In genomic region chr4:26319467-26320158, GRCh38 we compare ENCODE assay signal across 8 cellular contexts. TPM values are rescaled to one million over a fixed set of nuclear protein-coding genes. Genes with fewer than 3 reads are reported as not detected.
A peak's percentile ranks its signal among the peaks of the same experiment; 100 is the strongest.
DNase-seq lines count a peak whose midpoint lies in the region; ATAC-seq and TF ChIP-seq lines count a peak whose summit lies in the region.

No MANE protein-coding gene starts in this region.

- peak overlapping the region; percentile 83 for H2BK5ac ChIP-seq in IMR-90 (ENCODE audit: low read depth, low read length, poor library complexity, severe bottlenecking)

- 0 out of 2 replicates have a peak, but pooled peaks cover 3% of the 10 kb centered on the region for H3K9me1 ChIP-seq in IMR-90 (ENCODE audit: insufficient read depth, low read length)

- H3K9me3 ChIP-seq in IMR-90 (ENCODE audit: control insufficient read depth, insufficient read depth, low read length) (no peaks in the 10 kb centered on the region; the same call in 1 of the 2 replicates), OCI-LY7 (ENCODE audit: low read length) (0 out of 2 replicates have a peak, but pooled peaks cover 6% of the 10 kb centered on the region), mucosa of descending colon (peaks cover 13% of the 10 kb centered on the region)

- no peaks in the 10 kb centered on the region for H3K9me2 ChIP-seq in OCI-LY7 (ENCODE audit: insufficient read depth, low read length)

- H3K4ac ChIP-seq in IMR-90 (ENCODE audit: low read depth, low read length) = peak overlapping the region; percentile 78

- TF ChIP-seq CTCF in IMR-90 (conservative IDR thresholded peaks at IDR 0.05; ENCODE audit: low read depth, low read length) (peak; percentile 27), OCI-LY7 (conservative IDR thresholded peaks at IDR 0.05; ENCODE audit: low read length) (0 out of 2 replicates have a peak, but pooled peaks have one; percentile 28), mucosa of descending colon (IDR thresholded peaks at IDR 0.05) (no peak)

- H2BK120ac ChIP-seq in IMR-90 (ENCODE audit: low read depth, low read length) = peak overlapping the region; percentile 22

- H3K36me3 ChIP-seq in IMR-90 (ENCODE audit: control insufficient read depth, insufficient read depth, low read length) (no peaks in the 10 kb centered on the region), OCI-LY7 (ENCODE audit: insufficient read depth, low read length) (no peaks in the 10 kb centered on the region), mucosa of descending colon (ENCODE audit: low read depth) (no peaks in the 10 kb centered on the region)

- H3K9ac ChIP-seq in IMR-90 (ENCODE audit: low read depth, low read length) = peak overlapping the region; percentile 73

- TF ChIP-seq RAD21 in IMR-90 (IDR thresholded peaks at IDR 0.05; ENCODE audit: low read length) = peak; percentile 32; the same call in 1 of the 2 replicates

- H3K4me1 ChIP-seq in IMR-90 (ENCODE audit: control insufficient read depth, insufficient read depth, low read length) (no peaks in the 10 kb centered on the region), OCI-LY7 (ENCODE audit: insufficient read depth, low read length, poor library complexity, severe bottlenecking) (peaks cover 15% of the 10 kb centered on the region), mucosa of descending colon (ENCODE audit: low read depth) (no peaks in the 10 kb centered on the region)

- peak overlapping the region; percentile 5; the same call in 1 of the 2 replicates for H2BK20ac ChIP-seq in IMR-90 (ENCODE audit: low read depth, low read length)

- WGBS in IMR-90 (ENCODE audit: extremely low coverage in 2 of 2, insufficient read length in 1 of 2), 2 experiments = 0% methylated on average over 15 of the region's 60 CpGs; no CpG with 5 or more reads in 1 of the 2 experiments

- H2AFZ ChIP-seq in IMR-90 (replicated peaks; ENCODE audit: low read length, poor library complexity) (peak overlapping the region; percentile 93), OCI-LY7 (ENCODE audit: low read length) (peak overlapping the region; percentile 85; the same call in 1 of the 2 replicates)

- POLR2A ChIA-PET in IMR-90 (lab: Charles Lee; ENCODE audit: unreplicated experiment) (interaction anchor here (0.6 to 1.1 kb wide), 4 partner anchors 121 to 143 kb away, joined by 3 to 11 read pairs (median 5); no protein-coding TSS in a partner anchor), OCI-LY7 (lab: Charles Lee) (interaction anchor here (0.5 to 1.1 kb wide), 6 partner anchors 8 to 880 kb away, joined by 3 to 4 read pairs (median 3); no protein-coding TSS in a partner anchor)

- H3K27ac ChIP-seq in IMR-90 (ENCODE audit: insufficient read depth, low read length) (peak overlapping the region; percentile 74), OCI-LY7 (ENCODE audit: low read depth, low read length, poor library complexity, severe bottlenecking) (peak overlapping the region; percentile 82), epithelial cell of prostate (peak overlapping the region; percentile 93)

- H3K18ac ChIP-seq in IMR-90 (ENCODE audit: low read depth, low read length) = peak overlapping the region; percentile 15

- BruUV-seq in IMR-90 (replicated peaks; lab: Mats Ljungman, UMichigan) = no TSS peak
- BruUV-seq in OCI-LY7 (replicated peaks; lab: Mats Ljungman, UMichigan) = no TSS peak

- H2AK5ac ChIP-seq in IMR-90 (ENCODE audit: low read depth, low read length) = peak overlapping the region; percentile 62

- no peaks in the 10 kb centered on the region for H3K27me3 ChIP-seq in IMR-90 (ENCODE audit: control insufficient read depth, insufficient read depth, low read length)

- ATAC-seq in GM21529 (IDR thresholded peaks at IDR 0.05; ENCODE audit: unreplicated experiment) (peak; percentile 72), IMR-90 (ENCODE audit: low read depth) (peak; percentile 69), mucosa of descending colon (peak; percentile 89)

- H3K4me2 ChIP-seq in IMR-90 (ENCODE audit: low read depth, low read length) (peak overlapping the region; percentile 78), OCI-LY7 (ENCODE audit: low read length) (peak overlapping the region; percentile 84)

- H3K4me3 ChIP-seq in IMR-90 (ENCODE audit: insufficient read depth, low read depth, low read length) (peak overlapping the region; percentile 100), OCI-LY7 (ENCODE audit: low read depth, low read length, poor library complexity, severe bottlenecking) (peak overlapping the region; percentile 96), mucosa of descending colon (peak overlapping the region; percentile 43)

- peak overlapping the region; percentile 7; the same call in 1 of the 2 replicates for H4K5ac ChIP-seq in IMR-90 (ENCODE audit: low read depth, low read length)

- intact Hi-C loops in IMR-90 (cut with micrococcal nuclease) (loop anchor here (1.0 to 10.0 kb wide), 9 partner anchors 82 to 545 kb away; partner anchors contain the start of gene STIM2), OCI-LY7 (cut with micrococcal nuclease; ENCODE audit: unreplicated experiment) (loop anchor here (5.0 to 10.0 kb wide), 8 partner anchors 263 to 1085 kb away; partner anchors contain the start of genes PI4K2B, SMIM20 and TBC1D19), mucosa of descending colon (cut with DNase I, micrococcal nuclease) (loop anchor here (10.0 kb wide), 2 partner anchors 75 to 235 kb away; no protein-coding TSS in a partner anchor)

- peak overlapping the region; percentile 6 for H3K14ac ChIP-seq in IMR-90 (replicated peaks; ENCODE audit: low read depth, low read length)

- peak overlapping the region; percentile 65; the same call in 1 of the 2 replicates for H4K91ac ChIP-seq in IMR-90 (ENCODE audit: insufficient read depth, low read depth, low read length)

- dilution Hi-C loops in IMR-90 (cut with HindIII; ENCODE audit: low sequenced_read_pairs, unreplicated experiment) = no loop called here

- peaks cover 0 to 15% of the 10 kb centered on the region in 2 experiments; a peak in 2 of 4 replicates for H3K79me1 ChIP-seq in IMR-90 (ENCODE audit: low read depth in 1 of 2, low read length in 2 of 2)

- peak overlapping the region; percentile 79 for H3K23ac ChIP-seq in IMR-90 (ENCODE audit: low read depth, low read length)

- H4K20me1 ChIP-seq in IMR-90 (ENCODE audit: insufficient read depth, low read length) = peaks cover 18% of the 10 kb centered on the region; the same call in 1 of the 2 replicates
- H4K20me1 ChIP-seq in OCI-LY7 (ENCODE audit: insufficient read depth, low read length) = peaks cover 21% of the 10 kb centered on the region

- peaks cover 34% of the 10 kb centered on the region for H3K79me2 ChIP-seq in OCI-LY7 (ENCODE audit: insufficient read depth, low read depth, low read length)

- TF ChIP-seq POLR2A in IMR-90 (IDR thresholded peaks at IDR 0.05; ENCODE audit: low read depth, low read length) = peak; percentile 37; the same call in 1 of the 2 replicates

- peak overlapping the region; percentile 25 to 77; a peak in 3 of 4 replicates for H4K8ac ChIP-seq in IMR-90 (ENCODE audit: low read depth in 2 of 2, low read length in 2 of 2)

- CTCF ChIA-PET in IMR-90 (lab: Yijun Ruan, JAX) (interaction anchor here (0.7 to 1.3 kb wide), 2 partner anchors 120 to 237 kb away, joined by 5 to 11 read pairs; no protein-coding TSS in a partner anchor), OCI-LY7 (lab: Charles Lee; ENCODE audit: unreplicated experiment) (interaction anchor here (0.6 kb wide), 1 partner anchor 441 kb away, joined by 4 read pairs; no protein-coding TSS in a partner anchor)

- DNase-seq in DMS153 treated with DMSO at 0.1 percent for 48 hours (lab: John Stamatoyannopoulos, UW; ENCODE audit: unreplicated experiment) (peak; percentile 83), IMR-90 (peak; percentile 100), OCI-LY7 (ENCODE audit: low spot score) (peak; percentile 99), activated T-cell treated with anti-CD3 and anti-CD28 coated beads for 48 hours (ENCODE audit: low read depth) (peak; percentile 96), epithelial cell of prostate (ENCODE audit: low read depth, low spot score) (peak; percentile 100), mucosa of descending colon (peak; percentile 99)
- DNase-seq in stimulated activated CD8-positive, alpha-beta memory T cell treated with anti-CD3 and anti-CD28 coated beads, Interleukin-4, amount 100 ng/mL, for 1 hour (ENCODE audit: low read depth in 2 of 2, low spot score in 1 of 2) = peak; percentile 75 to 91

- peak overlapping the region; percentile 85; the same call in 1 of the 2 replicates for H3K56ac ChIP-seq in IMR-90 (ENCODE audit: extremely low read depth, insufficient read depth, low read length)

- H2AK9ac ChIP-seq in IMR-90 (replicated peaks; ENCODE audit: low read depth, low read length, poor library complexity) = peak overlapping the region; percentile 93

- in situ Hi-C loops in IMR-90 (cut with MboI; ENCODE audit: low sequenced_read_pairs) = loop anchor here (5.0 to 10.0 kb wide), 4 partner anchors 145 to 405 kb away; no protein-coding TSS in a partner anchor

- peak overlapping the region; percentile 18; the same call in 1 of the 3 replicates for H2BK15ac ChIP-seq in IMR-90 (ENCODE audit: low read depth, low read length)

TF ChIP-seq in IMR-90, 13 proteins besides CTCF, POLR2A, EP300 and RAD21:
- TF ChIP-seq NFE2L2 (IDR thresholded peaks at IDR 0.05; ENCODE audit: low read depth, low read length) = no peak
- TF ChIP-seq CHD1 (IDR thresholded peaks at IDR 0.05; ENCODE audit: low read depth, low read length) = no peak
- no peak for TF ChIP-seq MXI1 (IDR thresholded peaks at IDR 0.05; ENCODE audit: borderline replicate concordance, low read depth, low read length)
- peak; percentile 92 for TF ChIP-seq CEBPB (IDR thresholded peaks at IDR 0.05; ENCODE audit: low read depth, low read length)
- peak; percentile 100 for TF ChIP-seq RCOR1 (IDR thresholded peaks at IDR 0.05; ENCODE audit: insufficient replicate concordance, low read length)
- no peak for TF ChIP-seq MAFK (IDR thresholded peaks at IDR 0.05; ENCODE audit: low read depth, low read length)
- peak; percentile 21; the same call in 1 of the 2 replicates for TF ChIP-seq SMC3 (IDR thresholded peaks at IDR 0.05; ENCODE audit: low read depth, low read length)
- 0 out of 2 replicates have a peak, but pooled peaks have one; percentile 18 for TF ChIP-seq FOS (IDR thresholded peaks at IDR 0.05; ENCODE audit: low read depth, low read length)
- no peak; the same call in 1 of the 2 replicates for TF ChIP-seq BHLHE40 (IDR thresholded peaks at IDR 0.05; ENCODE audit: low read depth, low read length)
- TF ChIP-seq MAZ (IDR thresholded peaks at IDR 0.05; ENCODE audit: borderline replicate concordance, low read depth, low read length) = no peak

RNA-seq across cellular contexts. Expression of gene RBPJ, which starts 1.2 kb away (rescaled TPM):
- total RNA-seq in IMR-90 (2012; rRNA removed) (148 and 172 TPM in 2 replicates), OCI-LY7 (2022) (61.1 and 61.4 TPM in 2 replicates), mucosa of descending colon (100 to 1,000 TPM in 1 of 3 donors, 10 to 100 TPM in 2; 50.4 to 133 (median 52.0) TPM)
- polyA plus RNA-seq in IMR-90 (2012; rRNA removed) = 49.3 and 50.3 TPM in 2 replicates
- polyA plus RNA-seq in IMR-90 (2012; cell fraction: cytosol; rRNA removed) = 12.3 and 12.6 TPM in 2 replicates
- polyA plus RNA-seq in IMR-90 (2012; cell fraction: nucleus; rRNA removed; ENCODE audit: low replicate concordance) = 34.5 and 215 TPM in 2 replicates
- total RNA-seq in OCI-LY7 (2014; rRNA removed; shearing (Covaris generic)) = 33.2 and 39.9 TPM in 2 replicates

Comparison
In these comparisons a context has a peak if more than half of its experiments do, and no peak if none do; other contexts are left out.
1. Peak in every context shown above with its lines: DNase-seq, ATAC-seq, H3K4me3 ChIP-seq and H3K27ac ChIP-seq.
2. H3K4me3 ChIP-seq: peak in every context shown above with its lines; median percentile 100 in IMR-90; 96 in OCI-LY7; 43 in mucosa of descending colon.